28 cellular contexts compared by ENCODE assay signal in genomic region chr10:2851544-2851943, GRCh38.
DNase-seq lines count a peak whose midpoint lies in the region; ATAC-seq and TF ChIP-seq lines count a peak whose summit lies in the region.
"Had no signal": no experiment of that assay in that cellular context is flagged by ENCODE, and none has a peak within 500 bp of the region (broad histone marks: within the 10 kb centered on the region; RNA-seq: fewer than 3 reads in every experiment).

No MANE protein-coding gene starts in this region.

- no peak overlapping the region for H3K27ac Mint-ChIP-seq in natural killer cell
- H3K27ac Mint-ChIP-seq: activated CD4-positive, alpha-beta T cell treated with anti-CD3 and anti-CD28 coated beads for 36 hours; activated T-helper 17 cell treated with anti-CD3 and anti-CD28 coated beads, Interleukin-2, amount 50 U/mL, for 72 hours; CD4-positive, CD25-positive, alpha-beta regulatory T cell; neural progenitor cell; stimulated activated naive B cell treated with anti-CD40 and anti-IgM and Interleukin-4, amounts not matched to agents 10 μg/mL and 1 μg/mL and 100 μg/mL, for 72 hours; type B pancreatic cell had no signal

- TF ChIP-seq CTCF in natural killer cell (IDR thresholded peaks at IDR 0.05) = no peak

- DNase-seq in NCI-H1436 (lab: John Stamatoyannopoulos, UW) = peak; percentile 14
- DNase-seq in NCI-H1436 treated with DMSO at 0.1 percent for 48 hours (lab: John Stamatoyannopoulos, UW) = no peak
- peak; percentile 5 for DNase-seq in NCI-H128 (lab: John Stamatoyannopoulos, UW; ENCODE audit: unreplicated experiment)
- DNase-seq in NCI-H526 treated with DMSO at 0.1 percent for 48 hours (lab: John Stamatoyannopoulos, UW) = peak; percentile 90
- peak; percentile 11 for DNase-seq in renal cortical epithelial cell (ENCODE audit: low read depth)
- no peak for DNase-seq in natural killer cell
- no peak for DNase-seq in NCI-H2107 treated with DMSO at 0.1 percent for 48 hours (lab: John Stamatoyannopoulos, UW; ENCODE audit: unreplicated experiment)
- DNase-seq in D341Med (ENCODE audit: low spot score) = no peak
- DNase-seq: activated CD4-positive, alpha-beta T cell treated with anti-CD3 and anti-CD28 coated beads for 36 hours; activated naive CD4-positive, alpha-beta T cell treated with anti-CD3 and anti-CD28 coated beads, Interleukin-2, amount 50 U/mL, for 16 hours; body of pancreas; CD4-positive, CD25-positive, alpha-beta regulatory T cell; erythroblast; islet precursor cell; KBM-7; left ventricle myocardium inferior; mesendoderm; NCI-H524 treated with DMSO at 0.1 percent for 48 hours; pancreas; SIG-M5; stimulated activated naive B cell treated with anti-CD40 and anti-IgM and Interleukin-4, amounts not matched to agents 10 μg/mL and 1 μg/mL and 100 μg/mL, for 72 hours; substantia nigra; T1000 had no signal

- H3K4me3 Mint-ChIP-seq in natural killer cell = no peak overlapping the region
- H3K4me3 Mint-ChIP-seq: activated CD4-positive, alpha-beta T cell treated with anti-CD3 and anti-CD28 coated beads for 36 hours; activated T-helper 17 cell treated with anti-CD3 and anti-CD28 coated beads, Interleukin-2, amount 50 U/mL, for 72 hours; CD4-positive, CD25-positive, alpha-beta regulatory T cell; central memory CD8-positive, alpha-beta T cell; neural progenitor cell; stimulated activated naive B cell treated with anti-CD40 and anti-IgM and Interleukin-4, amounts not matched to agents 10 μg/mL and 1 μg/mL and 100 μg/mL, for 72 hours; type B pancreatic cell had no signal

- H3K27me3 Mint-ChIP-seq in natural killer cell (ENCODE audit: low read depth in 2 of 2) = peaks cover 10 to 40% of the 10 kb centered on the region in 2 donors

- no peaks in the 10 kb centered on the region for H3K36me3 Mint-ChIP-seq in natural killer cell
- H3K36me3 Mint-ChIP-seq: CD4-positive, CD25-positive, alpha-beta regulatory T cell; neural progenitor cell; stimulated activated naive B cell treated with anti-CD40 and anti-IgM and Interleukin-4, amounts not matched to agents 10 μg/mL and 1 μg/mL and 100 μg/mL, for 72 hours; type B pancreatic cell had no signal

- no peak for ATAC-seq in natural killer cell
- ATAC-seq: activated CD4-positive, alpha-beta T cell treated with anti-CD3 and anti-CD28 coated beads for 36 hours; activated T-helper 17 cell treated with anti-CD3 and anti-CD28 coated beads, Interleukin-2, amount 50 U/mL, for 72 hours; body of pancreas; GM12878; pancreas; stimulated activated naive B cell treated with anti-CD40 and anti-IgM and Interleukin-4, amounts not matched to agents 10 μg/mL and 1 μg/mL and 100 μg/mL, for 72 hours had no signal

- intact Hi-C loops in natural killer cell (cut with micrococcal nuclease) = no loop called here

- H3K9me3 Mint-ChIP-seq in natural killer cell = no peaks in the 10 kb centered on the region
- H3K9me3 Mint-ChIP-seq: activated T-helper 17 cell treated with anti-CD3 and anti-CD28 coated beads, Interleukin-2, amount 50 U/mL, for 72 hours; central memory CD8-positive, alpha-beta T cell; neural progenitor cell; type B pancreatic cell had no signal

- H3K4me1 Mint-ChIP-seq in natural killer cell = no peaks in the 10 kb centered on the region
- H3K4me1 Mint-ChIP-seq: activated CD4-positive, alpha-beta T cell treated with anti-CD3 and anti-CD28 coated beads for 36 hours; activated T-helper 17 cell treated with anti-CD3 and anti-CD28 coated beads, Interleukin-2, amount 50 U/mL, for 72 hours; CD4-positive, CD25-positive, alpha-beta regulatory T cell; central memory CD8-positive, alpha-beta T cell; neural progenitor cell; stimulated activated naive B cell treated with anti-CD40 and anti-IgM and Interleukin-4, amounts not matched to agents 10 μg/mL and 1 μg/mL and 100 μg/mL, for 72 hours had no signal

Comparison
In these comparisons a context has a peak if more than half of its experiments do, and no peak if none do; other contexts are left out.
1. DNase-seq: peak in NCI-H1436 (single experiment), NCI-H128 (single experiment), NCI-H526 treated with DMSO at 0.1 percent for 48 hours (single experiment) and renal cortical epithelial cell (single experiment); none in NCI-H1436 treated with DMSO at 0.1 percent for 48 hours (single experiment), natural killer cell (single experiment), NCI-H2107 treated with DMSO at 0.1 percent for 48 hours (single experiment) and D341Med (single experiment).